ENCODE assay signal across 20 cellular contexts in genomic region chr10:66162560-66163143, GRCh38.
DNase-seq lines count a peak whose midpoint lies in the region; ATAC-seq, FAIRE-seq and TF ChIP-seq lines count a peak whose summit lies in the region.
"Had no signal": no experiment of that assay in that cellular context is flagged by ENCODE, and none has a peak within 500 bp of the region (broad histone marks: within the 10 kb centered on the region; RNA-seq: fewer than 3 reads in every experiment).

No MANE protein-coding gene starts in this region.

- no peak overlapping the region for H3K4me2 ChIP-seq in keratinocyte (ENCODE audit: control insufficient read depth, extremely low read depth, insufficient read depth, low read depth, low read length)

- dilution Hi-C loops in keratinocyte (cut with MboI; ENCODE audit: extremely low pct_ligation_motif_present, low sequenced_read_pairs) = no loop called here

- ATAC-seq in HG03469 (IDR thresholded peaks at IDR 0.05; ENCODE audit: unreplicated experiment) = no peak
- ATAC-seq: SK-N-SH treated with all-trans-retinoic acid at 6 μM for 48 hours had no signal

- no peaks in the 10 kb centered on the region for H3K9me3 ChIP-seq in keratinocyte (ENCODE audit: control insufficient read depth, low read depth, low read length)
- H3K9me3 ChIP-seq: BE2C, HAP-1, MG63 had no signal

- DNase-seq in ELF-1 (ENCODE audit: low read depth, low spot score) (peak; percentile 18), HT1080 (ENCODE audit: low read depth) (peak; percentile 6), bronchial epithelial cell (ENCODE audit: low read depth) (peak; percentile 72), keratinocyte (ENCODE audit: low read depth, low spot score) (no peak), erythroblast (lab: John Stamatoyannopoulos, UW) (no peak), Kasumi-1 (lab: John Stamatoyannopoulos, UW) (no peak)
- DNase-seq: BE2C, DND-41, GM23248, IMR-90, MG63, NCI-H1417, NCI-H1694 treated with DMSO at 0.1 percent for 48 hours, NCI-H2081 treated with DMSO at 0.1 percent for 48 hours, NCI-H69 had no signal

- no peak overlapping the region for H3K9ac ChIP-seq in keratinocyte (ENCODE audit: control insufficient read depth, extremely low read depth, insufficient read depth, low read length)
- H3K9ac ChIP-seq: GM23248 had no signal

- H3K4me3 ChIP-seq in bronchial epithelial cell (ENCODE audit: low read depth, low read length) (no peak overlapping the region), keratinocyte (ENCODE audit: control insufficient read depth in 2 of 3, extremely low read depth in 1 of 3, insufficient read depth in 2 of 3, low read depth in 1 of 3, low read length in 3 of 3) (no peak overlapping the region)
- H3K4me3 ChIP-seq: GM23248, HAP-1, MG63 had no signal

- no peaks in the 10 kb centered on the region for H4K20me1 ChIP-seq in keratinocyte (ENCODE audit: control insufficient read depth, extremely low read depth, insufficient read depth, low read length)

- H3K27me3 ChIP-seq in bronchial epithelial cell (ENCODE audit: control insufficient read depth, insufficient read depth, low read length) (no peaks in the 10 kb centered on the region), keratinocyte (ENCODE audit: control insufficient read depth, extremely low read depth, insufficient read depth, low read length) (no peaks in the 10 kb centered on the region)
- H3K27me3 ChIP-seq: BE2C, MG63 had no signal

- peaks cover 5% of the 10 kb centered on the region for H3K4me1 ChIP-seq in keratinocyte (ENCODE audit: control insufficient read depth, extremely low read depth, insufficient read depth, low read length)
- H3K4me1 ChIP-seq: BE2C, HAP-1 had no signal

- no peak overlapping the region for H3K27ac ChIP-seq in keratinocyte (ENCODE audit: control insufficient read depth, insufficient read depth, low read length)
- H3K27ac ChIP-seq: GM23248, RWPE1 had no signal

- FAIRE-seq in bronchial epithelial cell (lab: Jason Lieb, UNC) = peak; percentile 40
- peak; percentile 13 for FAIRE-seq in keratinocyte (lab: Jason Lieb, UNC)
- FAIRE-seq: GM12891 had no signal

- H2AFZ ChIP-seq in keratinocyte (ENCODE audit: control insufficient read depth, low read length) = no peak overlapping the region
- H2AFZ ChIP-seq: GM23248 had no signal

- H3K79me2 ChIP-seq in keratinocyte (ENCODE audit: control insufficient read depth, insufficient read depth, low read length) = no peaks in the 10 kb centered on the region

- TF ChIP-seq POLR2A in erythroblast (IDR thresholded peaks at IDR 0.05; ENCODE audit: low read length) = no peak

- TF ChIP-seq CTCF in bronchial epithelial cell (IDR thresholded peaks at IDR 0.05; ENCODE audit: insufficient read depth, low read length, severe bottlenecking) (no peak), keratinocyte (optimal IDR thresholded peaks at IDR 0.05 in 1 of 3, IDR thresholded peaks at IDR 0.05 in 1 of 3, conservative IDR thresholded peaks at IDR 0.05 in 1 of 3; ENCODE audit: extremely low read depth in 1 of 3, insufficient read depth in 2 of 3, low read length in 3 of 3) (no peak)

- H3K9me1 ChIP-seq in keratinocyte (ENCODE audit: control insufficient read depth, extremely low read depth, insufficient read depth, low read length) = no peaks in the 10 kb centered on the region

- H3K36me3 ChIP-seq in bronchial epithelial cell (ENCODE audit: control insufficient read depth, insufficient read depth, low read length) = no peaks in the 10 kb centered on the region
- no peaks in the 10 kb centered on the region for H3K36me3 ChIP-seq in keratinocyte (ENCODE audit: control insufficient read depth in 2 of 2, extremely low read depth in 1 of 2, insufficient read depth in 2 of 2, low read length in 2 of 2)
- H3K36me3 ChIP-seq: BE2C, HAP-1, MG63 had no signal

Comparison
In these comparisons a context has a peak if more than half of its experiments do, and no peak if none do; other contexts are left out.
1. DNase-seq: peak in ELF-1 (single experiment), HT1080 (single experiment) and bronchial epithelial cell (single experiment); none in keratinocyte (single experiment), erythroblast (0 of 2) and Kasumi-1 (0 of 2).